8 cellular contexts compared by ENCODE assay signal in the genomic region with DNA sequence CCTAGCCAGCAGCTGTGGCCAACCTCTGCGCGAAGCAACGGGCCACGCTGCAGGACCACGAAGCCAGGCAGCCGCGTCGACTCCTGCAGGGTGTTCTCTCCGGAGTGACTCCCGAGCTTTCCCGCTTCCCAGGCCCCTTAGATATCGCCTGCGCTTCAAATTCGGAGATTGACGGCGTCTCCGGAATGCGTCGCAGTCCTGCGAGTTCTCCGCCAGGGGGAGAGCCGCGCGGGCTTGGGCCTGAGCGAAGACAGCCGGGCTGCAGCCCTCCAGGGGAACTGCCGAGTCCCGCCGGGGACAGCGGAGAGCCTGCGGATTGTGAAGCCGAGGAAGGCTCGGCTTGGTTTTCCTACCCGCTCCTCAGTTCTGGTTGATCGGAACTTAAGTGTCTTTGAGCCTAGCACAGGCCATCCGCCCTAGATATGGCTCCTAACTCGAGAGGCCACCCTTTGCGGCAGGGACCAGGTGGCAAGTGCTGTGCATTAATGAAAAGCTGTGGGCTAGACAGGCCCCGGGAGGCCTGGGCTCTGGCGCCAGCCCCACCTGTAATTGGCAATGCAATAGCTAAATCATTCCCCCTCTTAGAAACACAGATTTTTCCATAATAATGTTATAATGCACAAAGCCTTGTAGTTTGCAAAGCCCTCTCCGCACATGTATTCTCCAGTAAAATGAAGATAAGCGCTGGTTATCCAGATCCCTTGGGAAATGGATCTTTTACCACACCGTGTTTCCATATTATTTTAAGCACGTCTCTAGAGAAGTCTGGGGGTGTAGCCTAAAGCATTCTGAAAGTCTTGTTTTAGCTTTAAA. TPM values are rescaled to one million over a fixed set of nuclear protein-coding genes. Genes with fewer than 3 reads are reported as not detected.
A peak's percentile ranks its signal among the peaks of the same experiment; 100 is the strongest.
DNase-seq lines count a peak whose midpoint lies in the region; ATAC-seq and TF ChIP-seq lines count a peak whose summit lies in the region.

No MANE protein-coding gene starts in this region.

- no peak for TF ChIP-seq POLR2A in erythroblast (IDR thresholded peaks at IDR 0.05; ENCODE audit: low read length)

- peak; percentile 90 for ATAC-seq in GM21381 (IDR thresholded peaks at IDR 0.05; ENCODE audit: unreplicated experiment)

- peak; percentile 73 for DNase-seq in COLO829 (ENCODE audit: low spot score)
- DNase-seq in HT1080 (ENCODE audit: low read depth) = peak; percentile 85
- peak; percentile 33 for DNase-seq in NOMO-1 treated with dmso at 0.1 percent for 144 hours (lab: John Stamatoyannopoulos, UW; ENCODE audit: unreplicated experiment)
- peak; percentile 69 for DNase-seq in activated T-cell treated with anti-CD3 and anti-CD28 coated beads for 48 hours (ENCODE audit: low read depth)
- DNase-seq in erythroblast (lab: John Stamatoyannopoulos, UW) = peak; percentile 75 to 81
- peak; percentile 78 for DNase-seq in mucosa of gallbladder (ENCODE audit: low spot score)
- peak; percentile 28 to 48 for DNase-seq in stimulated activated CD8-positive, alpha-beta memory T cell treated with anti-CD3 and anti-CD28 coated beads, Interleukin-4, amount 100 ng/mL, for 1 hour (ENCODE audit: low read depth in 2 of 2, low spot score in 1 of 2)

RNA-seq across cellular contexts. Expression of a gene that starts 0.9 kb away (rescaled TPM):
- total RNA-seq in HT1080 (2014; rRNA removed; shearing (Covaris generic)) = 1.3 and 4.5 TPM in 2 replicates
- 0.81 and 0.90 TPM in 2 replicates for polyA plus RNA-seq in HT1080 (2015; cell fraction: cytosol; rRNA removed)
- 1.1 and 2.1 TPM in 2 replicates for polyA plus RNA-seq in HT1080 (2015; cell fraction: nucleus; rRNA removed)
- 10.7 TPM for total RNA-seq in mucosa of gallbladder

Comparison
In these comparisons a context has a peak if more than half of its experiments do, and no peak if none do; other contexts are left out.
1. Peak in every context shown above with its lines: DNase-seq and ATAC-seq.
2. DNase-seq: peak in every context shown above with its lines; median percentile 85 in HT1080; 78 in erythroblast; 78 in mucosa of gallbladder; 73 in COLO829; 69 in activated T-cell treated with anti-CD3 and anti-CD28 coated beads for 48 hours; 38 in stimulated activated CD8-positive, alpha-beta memory T cell treated with anti-CD3 and anti-CD28 coated beads, Interleukin-4, amount 100 ng/mL, for 1 hour; 33 in NOMO-1 treated with dmso at 0.1 percent for 144 hours.